ENCODE assay signal across 17 cellular contexts in genomic region chr21:41897047-41897669, GRCh38. TPM values are rescaled to one million over a fixed set of nuclear protein-coding genes. Genes with fewer than 3 reads are reported as not detected.
DNase-seq lines count a peak whose midpoint lies in the region; TF ChIP-seq lines count a peak whose summit lies in the region.
"Had no signal": no experiment of that assay in that cellular context is flagged by ENCODE, and none has a peak within 500 bp of the region (broad histone marks: within the 10 kb centered on the region; RNA-seq: fewer than 3 reads in every experiment).

No MANE protein-coding gene starts in this region.

- no peak for TF ChIP-seq POLR2A in lower leg skin (IDR thresholded peaks at IDR 0.05)

- peak overlapping the region in 1 of 2 experiments; percentile 57; a peak in 1 of 5 replicates for H3K4me3 Mint-ChIP-seq in H9
- H3K4me3 Mint-ChIP-seq: CD4-positive, CD25-positive, alpha-beta regulatory T cell had no signal

- H2BK5ac ChIP-seq in neuronal stem cell (ENCODE audit: low read length) (peak overlapping the region; percentile 21), H9 (ENCODE audit: insufficient read length, low read length) (no peak overlapping the region)

- H3K79me1 ChIP-seq in neuronal stem cell (ENCODE audit: low read depth, low read length) (no peaks in the 10 kb centered on the region), H9 (ENCODE audit: insufficient read depth, low read depth, low read length, poor library complexity, severe bottlenecking) (no peaks in the 10 kb centered on the region)

- H3K9me3 Mint-ChIP-seq in H9, result no peaks in the 10 kb centered on the region
- H3K9me3 Mint-ChIP-seq: CD4-positive, CD25-positive, alpha-beta regulatory T cell had no signal

- no peaks in the 10 kb centered on the region for H3K27me3 Mint-ChIP-seq in H9 (ENCODE audit: low read depth)
- H3K27me3 Mint-ChIP-seq: CD4-positive, CD25-positive, alpha-beta regulatory T cell had no signal

- H3K4me1 Mint-ChIP-seq in H9, result peaks cover 40 to 41% of the 10 kb centered on the region in 2 experiments

- H3K4me3 ChIP-seq in neuronal stem cell (ENCODE audit: low read length in 2 of 2), result no peak overlapping the region
- no peak overlapping the region for H3K4me3 ChIP-seq in lower leg skin (ENCODE audit: low read depth, poor library complexity, severe bottlenecking)
- H3K4me3 ChIP-seq: K562 had no signal

- no peak overlapping the region for H2BK20ac ChIP-seq in H9 (ENCODE audit: low read depth, low read length, poor library complexity, severe bottlenecking)

- H4K91ac ChIP-seq in neuronal stem cell (ENCODE audit: low read depth, low read length, poor library complexity), result no peak overlapping the region
- no peak overlapping the region for H4K91ac ChIP-seq in H9 (ENCODE audit: insufficient read length, low read depth, low read length)

- H3K27me3 ChIP-seq in neuronal stem cell (ENCODE audit: control insufficient read depth in 3 of 3, insufficient read depth in 3 of 3, low read depth in 1 of 3, low read length in 3 of 3) (no peaks in the 10 kb centered on the region), H9 (ENCODE audit: insufficient read depth, low read length) (no peaks in the 10 kb centered on the region)

- H3K4ac ChIP-seq in neuronal stem cell (ENCODE audit: low read length) (no peak overlapping the region), H9 (ENCODE audit: low read depth, low read length) (no peak overlapping the region)

- H3K9ac ChIP-seq in neuronal stem cell (ENCODE audit: low read depth, low read length, poor library complexity) (no peak overlapping the region), H9 (ENCODE audit: extremely low read depth, insufficient read length, low read length) (no peak overlapping the region)

- no peak overlapping the region for H2AFZ ChIP-seq in neuronal stem cell (ENCODE audit: low read length)
- H2AFZ ChIP-seq in H9 (ENCODE audit: low read length), result no peak overlapping the region

- no peak overlapping the region for H4K5ac ChIP-seq in H9 (ENCODE audit: insufficient read length, low read depth, low read length)

- no peaks in the 10 kb centered on the region for H3K9me3 ChIP-seq in KOPT-K1 (ENCODE audit: insufficient read depth, low read length, poor library complexity, severe bottlenecking)
- no peaks in the 10 kb centered on the region for H3K9me3 ChIP-seq in neuronal stem cell (replicated peaks in 1 of 2; ENCODE audit: control insufficient read depth in 2 of 2, insufficient read depth in 1 of 2, low read depth in 1 of 2, low read length in 2 of 2)
- H3K9me3 ChIP-seq in H9 (ENCODE audit: control insufficient read depth, low read depth, low read length), result no peaks in the 10 kb centered on the region
- H3K9me3 ChIP-seq: Caco-2 had no signal

- no peak overlapping the region; a peak in 1 of 7 replicates for H3K27ac Mint-ChIP-seq in H9

- H3K36me3 ChIP-seq in KOPT-K1 (ENCODE audit: insufficient read depth, low read length), result no peaks in the 10 kb centered on the region
- H3K36me3 ChIP-seq in neuronal stem cell (replicated peaks in 1 of 2; ENCODE audit: control insufficient read depth in 2 of 2, insufficient read depth in 2 of 2, low read length in 2 of 2), result peaks cover 0 to 15% of the 10 kb centered on the region in 2 donors

- H2BK15ac ChIP-seq in neuronal stem cell (ENCODE audit: low read length) (no peak overlapping the region), H9 (ENCODE audit: low read depth, low read length) (no peak overlapping the region)

- DNase-seq in caudate nucleus (lab: John Stamatoyannopoulos, UW) (no peak), neuronal stem cell (ENCODE audit: low spot score) (no peak), SHP77 (lab: John Stamatoyannopoulos, UW) (no peak), NCI-H82 treated with DMSO at 0.1 percent for 48 hours (lab: John Stamatoyannopoulos, UW; ENCODE audit: unreplicated experiment) (no peak), H9 (no peak), lower leg skin (ENCODE audit: low spot score in 2 of 2) (no peak)
- DNase-seq: ACHN; AML-193; Caco-2; CD4-positive, CD25-positive, alpha-beta regulatory T cell; NCI-H1417 treated with DMSO at 0.1 percent for 48 hours; NCI-H1930; NCI-H2171 treated with DMSO at 0.1 percent for 48 hours; NCI-H446 treated with DMSO at 0.1 percent for 48 hours; PC-3 had no signal

- H3K4me1 ChIP-seq in neuronal stem cell (ENCODE audit: control insufficient read depth in 2 of 2, insufficient read depth in 1 of 2, low read depth in 1 of 2, low read length in 2 of 2) (peaks cover 6 to 27% of the 10 kb centered on the region in 2 donors), H9 (ENCODE audit: insufficient read depth, low read length) (peaks cover 6% of the 10 kb centered on the region)

- no peak overlapping the region for H3K56ac ChIP-seq in H9 (ENCODE audit: insufficient read length, low read depth, low read length)

- H3K23ac ChIP-seq in neuronal stem cell (ENCODE audit: low read depth, low read length, poor library complexity), result no peak overlapping the region
- no peak overlapping the region for H3K23ac ChIP-seq in H9 (ENCODE audit: insufficient read length, low read depth, low read length)

- peak overlapping the region; percentile 97 for H3K27ac ChIP-seq in KOPT-K1 (ENCODE audit: low read depth, low read length, poor library complexity, severe bottlenecking)
- H3K27ac ChIP-seq in caudate nucleus (ENCODE audit: low read depth, low read length), result peak overlapping the region; percentile 3
- H3K27ac ChIP-seq in neuronal stem cell (replicated peaks; ENCODE audit: low read length), result no peak overlapping the region
- H3K27ac ChIP-seq in H9 (ENCODE audit: insufficient read length, low read depth, low read length), result no peak overlapping the region

- H3K18ac ChIP-seq in neuronal stem cell (ENCODE audit: low read length), result peak overlapping the region; percentile 88
- no peak overlapping the region for H3K18ac ChIP-seq in H9 (ENCODE audit: insufficient read length, low read depth, low read length)

- H4K8ac ChIP-seq in neuronal stem cell (ENCODE audit: low read depth, low read length) (no peak overlapping the region), H9 (replicated peaks; ENCODE audit: insufficient read length, low read depth, low read length) (no peak overlapping the region)

- H3K36me3 Mint-ChIP-seq in H9 (ENCODE audit: insufficient read depth in 1 of 3, low read depth in 3 of 3), result peaks cover 0 to 14% (median 13%) of the 10 kb centered on the region in 3 experiments; a peak in 5 of 7 replicates

- WGBS in neuronal stem cell (ENCODE audit: extremely low coverage in 2 of 2, insufficient read length in 2 of 2, insufficient replicate concordance in 1 of 2), 2 donors, result no CpG with 5 or more reads among the region's 11 CpGs
- WGBS in H9 (ENCODE audit: extremely low coverage, insufficient read length, low lambda C conversion rate), result no CpG with 5 or more reads among the region's 11 CpGs
- 80 to 82% methylated on average over 11 of the region's 11 CpGs for WGBS in lower leg skin, 2 donors

- no peaks in the 10 kb centered on the region for H4K20me1 ChIP-seq in H9 (ENCODE audit: control insufficient read depth, insufficient read depth, insufficient read length)

- no peaks in the 10 kb centered on the region for H3K79me2 ChIP-seq in H9 (ENCODE audit: insufficient read depth, low read length)

- H2AK5ac ChIP-seq in neuronal stem cell (ENCODE audit: low read depth, low read length) (peak overlapping the region; percentile 10), H9 (ENCODE audit: insufficient read length, low read length) (no peak overlapping the region)

- H2BK12ac ChIP-seq in neuronal stem cell (ENCODE audit: low read length) (no peak overlapping the region), H9 (ENCODE audit: insufficient read length, low read depth, low read length) (no peak overlapping the region)

- H2BK120ac ChIP-seq in neuronal stem cell (ENCODE audit: low read depth, low read length), result no peak overlapping the region
- no peak overlapping the region for H2BK120ac ChIP-seq in H9 (ENCODE audit: low read depth, low read length, poor library complexity, severe bottlenecking)

- H3K23me2 ChIP-seq in H9 (ENCODE audit: insufficient read length, low read depth, low read length, poor library complexity, severe bottlenecking), result no peaks in the 10 kb centered on the region

- TF ChIP-seq CTCF in H9 (conservative IDR thresholded peaks at IDR 0.05) (no peak), lower leg skin (IDR thresholded peaks at IDR 0.05) (no peak)

- no peak overlapping the region for H3K14ac ChIP-seq in neuronal stem cell (ENCODE audit: low read length)
- H3K14ac ChIP-seq in H9 (ENCODE audit: insufficient read depth, low read length), result no peak overlapping the region

- intact Hi-C loops in lower leg skin (cut with DNase I; ENCODE audit: low total_unique reads), result loop anchor here (1.0 kb wide), 1 partner anchor 40 kb away; no protein-coding TSS in a partner anchor

- H3K4me2 ChIP-seq in neuronal stem cell (ENCODE audit: insufficient read depth, low read length, poor library complexity, severe bottlenecking), result no peak overlapping the region
- H3K4me2 ChIP-seq in H9 (ENCODE audit: insufficient read depth, insufficient read length, low read length), result no peak overlapping the region

- H3T11ph ChIP-seq in H9 (ENCODE audit: low read length), result no peak overlapping the region

RNA-seq across cellular contexts. Expression of gene PRDM15, which starts 18.0 kb away (rescaled TPM):
- polyA plus RNA-seq in neuronal stem cell (2013, experiment 1 of 2), result 4.5 TPM
- polyA plus RNA-seq in neuronal stem cell (2013, experiment 2 of 2), result 4.3 TPM
- total RNA-seq in H9 (2021), result 9.9 TPM in 2 replicates
- 10 to 100 TPM in 2 of 4 donors, 1 to 10 TPM in 2; 4.7 to 26.9 (median 9.1) TPM for total RNA-seq in lower leg skin

RNA-seq across cellular contexts. Expression of gene C2CD2, which starts 56.7 kb away (rescaled TPM):
- polyA plus RNA-seq in neuronal stem cell (2013, experiment 1 of 2), result 9.9 TPM
- 10.7 TPM for polyA plus RNA-seq in neuronal stem cell (2013, experiment 2 of 2)
- 11.5 and 14.6 TPM in 2 replicates for total RNA-seq in H9 (2021)
- 10 to 100 TPM; 39.4 to 79.5 (median 49.4) TPM for total RNA-seq in lower leg skin

Comparison
In these comparisons a context has a peak if more than half of its experiments do, and no peak if none do; other contexts are left out.
1. H3K27ac ChIP-seq: peak in KOPT-K1 (single experiment) and caudate nucleus (single experiment); none in neuronal stem cell (single experiment) and H9 (single experiment).